10 cellular contexts compared by ENCODE assay signal in the genomic region with DNA sequence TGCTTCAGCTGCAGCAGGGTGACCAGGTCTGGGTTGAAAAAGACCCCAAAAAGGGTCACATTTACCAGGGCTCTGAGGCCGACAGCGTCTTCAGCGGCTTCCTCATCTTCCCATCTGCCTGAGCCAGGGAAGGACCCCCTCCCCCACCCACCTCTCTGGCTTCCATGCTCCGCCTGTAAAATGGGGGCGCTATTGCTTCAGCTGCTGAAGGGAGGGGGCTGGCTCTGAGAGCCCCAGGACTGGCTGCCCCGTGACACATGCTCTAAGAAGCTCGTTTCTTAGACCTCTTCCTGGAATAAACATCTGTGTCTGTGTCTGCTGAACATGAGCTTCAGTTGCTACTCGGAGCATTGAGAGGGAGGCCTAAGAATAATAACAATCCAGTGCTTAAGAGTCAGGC. TPM values are rescaled to one million over a fixed set of nuclear protein-coding genes. Genes with fewer than 3 reads are reported as not detected.
DNase-seq lines count a peak whose midpoint lies in the region; ATAC-seq, FAIRE-seq and TF ChIP-seq lines count a peak whose summit lies in the region.
"Had no signal": no experiment of that assay in that cellular context is flagged by ENCODE, and none has a peak within 500 bp of the region (broad histone marks: within the 10 kb centered on the region; RNA-seq: fewer than 3 reads in every experiment).

No MANE protein-coding gene starts in this region.

- H3K4me3 Mint-ChIP-seq in WTC11, result no peak overlapping the region
- H3K4me3 Mint-ChIP-seq: activated naive CD8-positive, alpha-beta T cell had no signal

- peaks cover 4% of the 10 kb centered on the region; the same call in 1 of the 2 replicates for H3K9me3 ChIP-seq in AG04450 (ENCODE audit: control insufficient read depth, insufficient read depth, low read length)

- peaks cover 5% of the 10 kb centered on the region for H3K4me1 Mint-ChIP-seq in WTC11

- H3K27ac ChIP-seq in AG04450 (ENCODE audit: low read depth, low read length), result no peak overlapping the region

- H3K27ac Mint-ChIP-seq in WTC11, result no peak overlapping the region; the same call in 1 of the 2 replicates
- H3K27ac Mint-ChIP-seq: activated naive CD8-positive, alpha-beta T cell had no signal

- FAIRE-seq in frontal cortex (lab: Jason Lieb, UNC), result no peak

- DNase-seq in AG04450 (ENCODE audit: low read depth, low spot score), result peak; percentile 46
- peak; percentile 73 for DNase-seq in WTC11 (ENCODE audit: low spot score)
- peak; percentile 78 for DNase-seq in iPS-NIHi11 (ENCODE audit: low spot score)
- DNase-seq in activated effector memory CD4-positive, alpha-beta T cell treated with Interleukin-2 at 50 U/mL for 16 hours, result no peak
- no peak for DNase-seq in GM19238 (ENCODE audit: insufficient read length, low spot score)
- no peak for DNase-seq in frontal cortex (ENCODE audit: low spot score in 2 of 2)

- no peaks in the 10 kb centered on the region for H3K36me3 Mint-ChIP-seq in WTC11
- H3K36me3 Mint-ChIP-seq: activated naive CD8-positive, alpha-beta T cell had no signal

- H3K27me3 ChIP-seq in AG04450 (ENCODE audit: control insufficient read depth, insufficient read depth, low read length), result peaks cover 32% of the 10 kb centered on the region

- CTCF ChIA-PET in AG04450 (lab: Charles Lee), result interaction anchor here (2.3 to 4.1 kb wide), 2 partner anchors 112 to 218 kb away, joined by 12 to 116 read pairs; no protein-coding TSS in a partner anchor
- CTCF ChIA-PET in WTC11 (lab: Charles Lee), result interaction anchor here (0.6 to 1.8 kb wide), 19 partner anchors 10 to 620 kb away, joined by 3 to 13 read pairs (median 4); a partner anchor contains a TSS

- POLR2A ChIA-PET in AG04450 (lab: Yijun Ruan, JAX), result no interaction called here
- POLR2A ChIA-PET in WTC11 (lab: Charles Lee), result interaction anchor here (0.6 to 0.7 kb wide), 2 partner anchors 56 to 83 kb away, joined by 3 to 4 read pairs; no protein-coding TSS in a partner anchor

- no peaks in the 10 kb centered on the region; the same call in 1 of the 2 replicates for H3K27me3 Mint-ChIP-seq in WTC11 (ENCODE audit: low read depth)

- TF ChIP-seq CTCF in AG04450 (IDR thresholded peaks at IDR 0.05; ENCODE audit: low read depth, low read length) (peak; percentile 23; the same call in 1 of the 2 replicates), GM12874 (IDR thresholded peaks at IDR 0.05; ENCODE audit: insufficient read depth, low read depth, low read length) (0 out of 2 replicates have a peak, but pooled peaks have one; percentile 9), WTC11 (IDR thresholded peaks at IDR 0.05) (no peak)

- no peaks in the 10 kb centered on the region for H3K9me3 Mint-ChIP-seq in WTC11

- no peak overlapping the region for H3K4me3 ChIP-seq in AG04450 (ENCODE audit: low read depth, low read length)

- ATAC-seq in WTC11 (peak; percentile 84), HG02973 (IDR thresholded peaks at IDR 0.05; ENCODE audit: unreplicated experiment) (no peak)
- ATAC-seq: activated CD4-positive, CD25-positive, alpha-beta regulatory T cell treated with anti-CD3 and anti-CD28 coated beads, Interleukin-2, amount 50 U/mL, for 24 hours had no signal

TF ChIP-seq in WTC11, 78 proteins besides CTCF, POLR2A, EP300 and RAD21 (continues in another document):
- TF ChIP-seq TCF7 (CRISPR knock-in tag; IDR thresholded peaks at IDR 0.05; ENCODE audit: low read depth) (no peak), IRF2 (CRISPR knock-in tag; IDR thresholded peaks at IDR 0.05; ENCODE audit: borderline replicate concordance, low read depth) (no peak), MXD4 (CRISPR knock-in tag; IDR thresholded peaks at IDR 0.05; ENCODE audit: borderline replicate concordance) (no peak), ATF1 (CRISPR knock-in tag; IDR thresholded peaks at IDR 0.05) (no peak), FOXJ3 (CRISPR knock-in tag; IDR thresholded peaks at IDR 0.05; ENCODE audit: borderline replicate concordance) (no peak), ZNF423 (CRISPR knock-in tag; IDR thresholded peaks at IDR 0.05) (peak; percentile 25; the same call in 1 of the 2 replicates)
- TF ChIP-seq, protein P1, sequence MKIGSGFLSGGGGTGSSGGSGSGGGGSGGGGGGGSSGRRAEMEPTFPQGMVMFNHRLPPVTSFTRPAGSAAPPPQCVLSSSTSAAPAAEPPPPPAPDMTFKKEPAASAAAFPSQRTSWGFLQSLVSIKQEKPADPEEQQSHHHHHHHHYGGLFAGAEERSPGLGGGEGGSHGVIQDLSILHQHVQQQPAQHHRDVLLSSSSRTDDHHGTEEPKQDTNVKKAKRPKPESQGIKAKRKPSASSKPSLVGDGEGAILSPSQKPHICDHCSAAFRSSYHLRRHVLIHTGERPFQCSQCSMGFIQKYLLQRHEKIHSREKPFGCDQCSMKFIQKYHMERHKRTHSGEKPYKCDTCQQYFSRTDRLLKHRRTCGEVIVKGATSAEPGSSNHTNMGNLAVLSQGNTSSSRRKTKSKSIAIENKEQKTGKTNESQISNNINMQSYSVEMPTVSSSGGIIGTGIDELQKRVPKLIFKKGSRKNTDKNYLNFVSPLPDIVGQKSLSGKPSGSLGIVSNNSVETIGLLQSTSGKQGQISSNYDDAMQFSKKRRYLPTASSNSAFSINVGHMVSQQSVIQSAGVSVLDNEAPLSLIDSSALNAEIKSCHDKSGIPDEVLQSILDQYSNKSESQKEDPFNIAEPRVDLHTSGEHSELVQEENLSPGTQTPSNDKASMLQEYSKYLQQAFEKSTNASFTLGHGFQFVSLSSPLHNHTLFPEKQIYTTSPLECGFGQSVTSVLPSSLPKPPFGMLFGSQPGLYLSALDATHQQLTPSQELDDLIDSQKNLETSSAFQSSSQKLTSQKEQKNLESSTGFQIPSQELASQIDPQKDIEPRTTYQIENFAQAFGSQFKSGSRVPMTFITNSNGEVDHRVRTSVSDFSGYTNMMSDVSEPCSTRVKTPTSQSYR (CRISPR knock-in tag; IDR thresholded peaks at IDR 0.05), result peak; percentile 93
- TF ChIP-seq, protein P2, sequence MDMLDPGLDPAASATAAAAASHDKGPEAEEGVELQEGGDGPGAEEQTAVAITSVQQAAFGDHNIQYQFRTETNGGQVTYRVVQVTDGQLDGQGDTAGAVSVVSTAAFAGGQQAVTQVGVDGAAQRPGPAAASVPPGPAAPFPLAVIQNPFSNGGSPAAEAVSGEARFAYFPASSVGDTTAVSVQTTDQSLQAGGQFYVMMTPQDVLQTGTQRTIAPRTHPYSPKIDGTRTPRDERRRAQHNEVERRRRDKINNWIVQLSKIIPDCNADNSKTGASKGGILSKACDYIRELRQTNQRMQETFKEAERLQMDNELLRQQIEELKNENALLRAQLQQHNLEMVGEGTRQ (CRISPR knock-in tag; IDR thresholded peaks at IDR 0.05), result 0 out of 2 replicates have a peak, but pooled peaks have one; percentile 22
- TF ChIP-seq, protein P3, sequence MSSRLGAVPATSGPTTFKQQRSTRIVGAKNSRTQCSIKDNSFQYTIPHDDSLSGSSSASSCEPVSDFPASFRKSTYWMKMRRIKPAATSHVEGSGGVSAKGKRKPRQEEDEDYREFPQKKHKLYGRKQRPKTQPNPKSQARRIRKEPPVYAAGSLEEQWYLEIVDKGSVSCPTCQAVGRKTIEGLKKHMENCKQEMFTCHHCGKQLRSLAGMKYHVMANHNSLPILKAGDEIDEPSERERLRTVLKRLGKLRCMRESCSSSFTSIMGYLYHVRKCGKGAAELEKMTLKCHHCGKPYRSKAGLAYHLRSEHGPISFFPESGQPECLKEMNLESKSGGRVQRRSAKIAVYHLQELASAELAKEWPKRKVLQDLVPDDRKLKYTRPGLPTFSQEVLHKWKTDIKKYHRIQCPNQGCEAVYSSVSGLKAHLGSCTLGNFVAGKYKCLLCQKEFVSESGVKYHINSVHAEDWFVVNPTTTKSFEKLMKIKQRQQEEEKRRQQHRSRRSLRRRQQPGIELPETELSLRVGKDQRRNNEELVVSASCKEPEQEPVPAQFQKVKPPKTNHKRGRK (CRISPR knock-in tag; IDR thresholded peaks at IDR 0.05; ENCODE audit: borderline replicate concordance), result no peak
- TF ChIP-seq, protein P4, sequence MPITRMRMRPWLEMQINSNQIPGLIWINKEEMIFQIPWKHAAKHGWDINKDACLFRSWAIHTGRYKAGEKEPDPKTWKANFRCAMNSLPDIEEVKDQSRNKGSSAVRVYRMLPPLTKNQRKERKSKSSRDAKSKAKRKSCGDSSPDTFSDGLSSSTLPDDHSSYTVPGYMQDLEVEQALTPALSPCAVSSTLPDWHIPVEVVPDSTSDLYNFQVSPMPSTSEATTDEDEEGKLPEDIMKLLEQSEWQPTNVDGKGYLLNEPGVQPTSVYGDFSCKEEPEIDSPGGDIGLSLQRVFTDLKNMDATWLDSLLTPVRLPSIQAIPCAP (CRISPR knock-in tag; IDR thresholded peaks at IDR 0.05), result no peak
- TF ChIP-seq, protein P5, sequence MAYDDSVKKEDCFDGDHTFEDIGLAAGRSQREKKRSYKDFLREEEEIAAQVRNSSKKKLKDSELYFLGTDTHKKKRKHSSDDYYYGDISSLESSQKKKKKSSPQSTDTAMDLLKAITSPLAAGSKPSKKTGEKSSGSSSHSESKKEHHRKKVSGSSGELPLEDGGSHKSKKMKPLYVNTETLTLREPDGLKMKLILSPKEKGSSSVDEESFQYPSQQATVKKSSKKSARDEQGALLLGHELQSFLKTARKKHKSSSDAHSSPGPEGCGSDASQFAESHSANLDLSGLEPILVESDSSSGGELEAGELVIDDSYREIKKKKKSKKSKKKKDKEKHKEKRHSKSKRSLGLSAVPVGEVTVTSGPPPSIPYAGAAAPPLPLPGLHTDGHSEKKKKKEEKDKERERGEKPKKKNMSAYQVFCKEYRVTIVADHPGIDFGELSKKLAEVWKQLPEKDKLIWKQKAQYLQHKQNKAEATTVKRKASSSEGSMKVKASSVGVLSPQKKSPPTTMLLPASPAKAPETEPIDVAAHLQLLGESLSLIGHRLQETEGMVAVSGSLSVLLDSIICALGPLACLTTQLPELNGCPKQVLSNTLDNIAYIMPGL (CRISPR knock-in tag; IDR thresholded peaks at IDR 0.05), result no peak
- TF ChIP-seq, protein P6, sequence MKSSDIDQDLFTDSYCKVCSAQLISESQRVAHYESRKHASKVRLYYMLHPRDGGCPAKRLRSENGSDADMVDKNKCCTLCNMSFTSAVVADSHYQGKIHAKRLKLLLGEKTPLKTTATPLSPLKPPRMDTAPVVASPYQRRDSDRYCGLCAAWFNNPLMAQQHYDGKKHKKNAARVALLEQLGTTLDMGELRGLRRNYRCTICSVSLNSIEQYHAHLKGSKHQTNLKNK (CRISPR knock-in tag; IDR thresholded peaks at IDR 0.05), result no peak

RNA-seq across cellular contexts. Expression of a gene that starts 2.9 kb away (rescaled TPM):
- polyA plus RNA-seq in AG04450 (2011; rRNA removed), result not detected in 2 replicates
- not detected in 2 replicates for polyA minus RNA-seq in AG04450 (2011; rRNA and poly(A)+ RNA removed)
- 0.50 to 0.92 TPM (median 0.76 TPM) in 3 replicates for total RNA-seq in WTC11 (2021)
- total RNA-seq in frontal cortex, result 8.6 TPM

RNA-seq across cellular contexts. Expression of a gene that starts 4.1 kb away (rescaled TPM):
- not detected in 2 replicates for polyA plus RNA-seq in AG04450 (2011; rRNA removed)
- polyA minus RNA-seq in AG04450 (2011; rRNA and poly(A)+ RNA removed), result not detected in 2 replicates
- total RNA-seq in WTC11 (2021) (0.21 to 0.66 TPM (median 0.28 TPM) in 3 replicates), frontal cortex (7.3 TPM)

RNA-seq across cellular contexts. Expression of a gene that starts 13.8 kb away (rescaled TPM):
- polyA plus RNA-seq in AG04450 (2011; rRNA removed), result not detected in 2 replicates
- not detected in 2 replicates for polyA minus RNA-seq in AG04450 (2011; rRNA and poly(A)+ RNA removed)
- total RNA-seq in WTC11 (2021), result 0.61 to 1.1 TPM (median 0.62 TPM) in 3 replicates
- total RNA-seq in frontal cortex, result 5.3 TPM

Comparison
In these comparisons a context has a peak if more than half of its experiments do, and no peak if none do; other contexts are left out.
1. DNase-seq: peak in AG04450 (single experiment), WTC11 (single experiment) and iPS-NIHi11 (single experiment); none in activated effector memory CD4-positive, alpha-beta T cell treated with Interleukin-2 at 50 U/mL for 16 hours (single experiment), GM19238 (single experiment) and frontal cortex (0 of 2).